25 cellular contexts compared by ENCODE assay signal in the genomic region with DNA sequence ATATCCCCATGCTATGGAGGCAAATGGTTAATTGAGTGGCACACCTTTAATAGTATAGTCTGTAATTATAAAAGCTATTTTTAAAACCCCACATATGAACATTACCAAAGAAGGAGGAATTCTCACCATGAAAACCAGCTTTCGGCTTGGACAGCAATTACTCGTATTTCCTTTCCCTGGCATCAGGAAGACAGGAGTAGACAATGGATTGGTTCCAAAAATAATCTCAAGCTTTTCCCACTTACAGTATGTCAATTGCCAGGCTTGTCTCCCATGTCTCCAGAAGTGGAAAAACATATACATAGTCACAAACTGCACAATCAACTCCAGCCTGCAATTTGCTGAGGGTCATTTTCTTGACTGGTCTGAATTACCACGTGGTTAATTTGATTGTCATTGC.
DNase-seq lines count a peak whose midpoint lies in the region; FAIRE-seq and TF ChIP-seq lines count a peak whose summit lies in the region.
"Had no signal": no experiment of that assay in that cellular context is flagged by ENCODE, and none has a peak within 500 bp of the region (broad histone marks: within the 10 kb centered on the region; RNA-seq: fewer than 3 reads in every experiment).

No MANE protein-coding gene starts in this region.

- POLR2A ChIA-PET in endothelial cell of umbilical vein (lab: Charles Lee): no interaction called here
- POLR2A ChIA-PET in CD8-positive, alpha-beta memory T cell (lab: Charles Lee): no interaction called here

- H3K9me3 Mint-ChIP-seq in CD8-positive, alpha-beta memory T cell: peaks cover 0 to 8% (median 2%) of the 10 kb centered on the region in 5 donors

- H3K4me1 ChIP-seq in endothelial cell of umbilical vein (ENCODE audit: control insufficient read depth, extremely low read depth, insufficient read depth, low read length): peaks cover 47% of the 10 kb centered on the region
- peaks cover 1% of the 10 kb centered on the region for H3K4me1 ChIP-seq in CD8-positive, alpha-beta memory T cell (ENCODE audit: insufficient read depth, low read length)

- TF ChIP-seq CTCF in endothelial cell of umbilical vein (IDR thresholded peaks at IDR 0.05; ENCODE audit: extremely low read depth in 1 of 2, insufficient read depth in 1 of 2, low read depth in 1 of 2, low read length in 2 of 2): no peak

- DNase-seq in NCI-H1417 (lab: John Stamatoyannopoulos, UW) (peak in 2 of 3 experiments; percentile 31 to 74), NCI-H1417 treated with DMSO at 0.1 percent for 48 hours (lab: John Stamatoyannopoulos, UW) (no peak), NCI-H69 (lab: John Stamatoyannopoulos, UW) (peak; percentile 31), endothelial cell of umbilical vein (ENCODE audit: low read depth, low spot score) (peak; percentile 90), pulmonary artery endothelial cell (ENCODE audit: low read depth, low spot score) (peak; percentile 77), DMS153 treated with DMSO at 0.1 percent for 48 hours (lab: John Stamatoyannopoulos, UW; ENCODE audit: unreplicated experiment) (no peak), A172 (ENCODE audit: low spot score) (no peak)
- DNase-seq in CD8-positive, alpha-beta memory T cell: no peak
- DNase-seq: activated CD4-positive, alpha-beta T cell treated with anti-CD3 and anti-CD28 coated beads for 1 hour; activated naive CD8-positive, alpha-beta T cell treated with anti-CD3 and anti-CD28 coated beads for 36 hours; body of pancreas; Calu3; heart left ventricle; left ventricle myocardium superior; NCI-H2081 treated with DMSO at 0.1 percent for 48 hours; NCI-H524 treated with DMSO at 0.1 percent for 48 hours; nucleus accumbens; retina; stimulated activated CD4-positive, alpha-beta T cell treated with anti-CD3 and anti-CD28 coated beads, Interleukin-12 subunit alpha, Interleukin-12 subunit beta, amount 100 ng/mL, for 4 hours had no signal

- H4K20me1 ChIP-seq in endothelial cell of umbilical vein (replicated peaks; ENCODE audit: control insufficient read depth, extremely low read depth, insufficient read depth, low read length): no peaks in the 10 kb centered on the region
- H4K20me1 ChIP-seq: BLaER1 had no signal

- H3K27me3 Mint-ChIP-seq in CD8-positive, alpha-beta memory T cell: peaks cover 3 to 15% of the 10 kb centered on the region in 2 donors
- H3K27me3 Mint-ChIP-seq: activated naive CD8-positive, alpha-beta T cell treated with anti-CD3 and anti-CD28 coated beads for 36 hours had no signal

- H3K27ac Mint-ChIP-seq in CD8-positive, alpha-beta memory T cell: no peak overlapping the region
- H3K27ac Mint-ChIP-seq: activated naive CD8-positive, alpha-beta T cell treated with anti-CD3 and anti-CD28 coated beads for 36 hours; activated T-helper 1 cell treated with anti-CD3 and anti-CD28 coated beads, Interleukin-12 subunit alpha, Interleukin-12 subunit beta, Interleukin-2, Interleukin-4 antibody, amounts not matched to agents 30 ng/mL and 10 ng/mL and 1 ng/mL, durations not matched to agents 14 hours and 24 hours and 36 hours; IgD-negative memory B cell had no signal

- CTCF ChIA-PET in endothelial cell of umbilical vein (lab: Charles Lee): interaction anchor here (0.6 to 1.7 kb wide), 7 partner anchors 10 to 220 kb away, joined by 3 to 12 read pairs (median 3); no protein-coding TSS in a partner anchor
- CTCF ChIA-PET in CD8-positive, alpha-beta memory T cell (lab: Charles Lee): no interaction called here

- TF ChIP-seq POLR2A in endothelial cell of umbilical vein (IDR thresholded peaks at IDR 0.05; ENCODE audit: low read depth, low read length): peak; percentile 17

- H3K4me3 Mint-ChIP-seq in CD8-positive, alpha-beta memory T cell: no peak overlapping the region
- H3K4me3 Mint-ChIP-seq: activated naive CD8-positive, alpha-beta T cell treated with anti-CD3 and anti-CD28 coated beads for 36 hours; activated T-helper 1 cell treated with anti-CD3 and anti-CD28 coated beads, Interleukin-12 subunit alpha, Interleukin-12 subunit beta, Interleukin-2, Interleukin-4 antibody, amounts not matched to agents 30 ng/mL and 10 ng/mL and 1 ng/mL, durations not matched to agents 14 hours and 24 hours and 36 hours; endodermal cell; IgD-negative memory B cell had no signal

- FAIRE-seq in endothelial cell of umbilical vein (lab: Jason Lieb, UNC): peak; percentile 97
- FAIRE-seq: A204.1, colon had no signal

- peaks cover 0 to 9% (median 2%) of the 10 kb centered on the region in 3 donors for H3K36me3 Mint-ChIP-seq in CD8-positive, alpha-beta memory T cell
- H3K36me3 Mint-ChIP-seq: activated naive CD8-positive, alpha-beta T cell treated with anti-CD3 and anti-CD28 coated beads for 36 hours had no signal

- H3K79me2 ChIP-seq in endothelial cell of umbilical vein (ENCODE audit: control insufficient read depth, insufficient read depth, low read length): no peaks in the 10 kb centered on the region

- no peaks in the 10 kb centered on the region for H3K27me3 ChIP-seq in endothelial cell of umbilical vein (ENCODE audit: control insufficient read depth in 2 of 2, insufficient read depth in 2 of 2, low read length in 2 of 2)
- H3K27me3 ChIP-seq in CD8-positive, alpha-beta memory T cell (ENCODE audit: insufficient read depth, low read length, poor library complexity, severe bottlenecking): no peaks in the 10 kb centered on the region
- H3K27me3 ChIP-seq: BLaER1, body of pancreas, heart left ventricle had no signal

- peak overlapping the region; percentile 66 for H3K9ac ChIP-seq in endothelial cell of umbilical vein (replicated peaks; ENCODE audit: extremely low read depth, insufficient read depth, low read length)
- H3K9ac ChIP-seq: BLaER1 had no signal

- peak overlapping the region; percentile 81 for H3K4me2 ChIP-seq in endothelial cell of umbilical vein (ENCODE audit: insufficient read depth, low read length)
- H3K4me2 ChIP-seq: BLaER1 had no signal

- intact Hi-C loops in endothelial cell of umbilical vein (cut with micrococcal nuclease): loop anchor here (1.0 kb wide), 2 partner anchors 44 to 204 kb away; no protein-coding TSS in a partner anchor

- BruUV-seq in endothelial cell of umbilical vein (replicated peaks; lab: Mats Ljungman, UMichigan): no TSS peak

- no peaks in the 10 kb centered on the region for H3K36me3 ChIP-seq in endothelial cell of umbilical vein (ENCODE audit: control insufficient read depth in 2 of 2, extremely low read depth in 1 of 2, insufficient read depth in 2 of 2, low read length in 2 of 2)
- H3K36me3 ChIP-seq in CD8-positive, alpha-beta memory T cell (ENCODE audit: insufficient read depth, low read length): no peaks in the 10 kb centered on the region
- H3K36me3 ChIP-seq: BLaER1, heart left ventricle had no signal

- H3K9me3 ChIP-seq in endothelial cell of umbilical vein (replicated peaks; ENCODE audit: control insufficient read depth, insufficient read depth, low read length): no peaks in the 10 kb centered on the region
- no peaks in the 10 kb centered on the region for H3K9me3 ChIP-seq in CD8-positive, alpha-beta memory T cell (ENCODE audit: low read length)
- H3K9me3 ChIP-seq: BLaER1, body of pancreas had no signal

- H3K4me3 ChIP-seq in endothelial cell of umbilical vein (replicated peaks in 1 of 3; ENCODE audit: insufficient read depth in 1 of 3, low read depth in 1 of 3, low read length in 3 of 3): no peak overlapping the region
- H3K4me3 ChIP-seq in CD8-positive, alpha-beta memory T cell (ENCODE audit: low read length): no peak overlapping the region
- H3K4me3 ChIP-seq: BLaER1, body of pancreas, heart left ventricle had no signal

- peaks cover 4 to 5% (median 4%) of the 10 kb centered on the region in 3 donors for H3K4me1 Mint-ChIP-seq in CD8-positive, alpha-beta memory T cell

- no peaks in the 10 kb centered on the region for H3K9me1 ChIP-seq in endothelial cell of umbilical vein (replicated peaks; ENCODE audit: control insufficient read depth, extremely low read depth, insufficient read depth, low read length)

- dilution Hi-C loops in endothelial cell of umbilical vein (cut with MboI; ENCODE audit: extremely low pct_ligation_motif_present, low sequenced_read_pairs): no loop called here

- no peak overlapping the region for H2AFZ ChIP-seq in endothelial cell of umbilical vein (ENCODE audit: low read depth, low read length)

- H3K27ac ChIP-seq in endothelial cell of umbilical vein (ENCODE audit: insufficient read depth, low read depth, low read length): peak overlapping the region; percentile 96
- H3K27ac ChIP-seq in CD8-positive, alpha-beta memory T cell (ENCODE audit: low read depth, low read length): no peak overlapping the region
- H3K27ac ChIP-seq: BLaER1, body of pancreas, heart left ventricle had no signal

TF ChIP-seq in endothelial cell of umbilical vein, 7 proteins besides CTCF, POLR2A, EP300 and RAD21:
- no peak for TF ChIP-seq MYC (IDR thresholded peaks at IDR 0.05; ENCODE audit: low read depth, low read length)
- TF ChIP-seq GATA2 (IDR thresholded peaks at IDR 0.05; ENCODE audit: insufficient read depth, insufficient read length, low read depth, low read length): no peak
- TF ChIP-seq MAX (IDR thresholded peaks at IDR 0.05; ENCODE audit: insufficient read depth, insufficient read length): no peak
- peak; percentile 58 for TF ChIP-seq JUN (IDR thresholded peaks at IDR 0.05; ENCODE audit: borderline replicate concordance, insufficient read depth, insufficient read length, low read depth)
- TF ChIP-seq FOS (IDR thresholded peaks at IDR 0.05; ENCODE audit: borderline replicate concordance, insufficient read depth, low read length): no peak
- no peak for TF ChIP-seq EZH2 (IDR thresholded peaks at IDR 0.05; ENCODE audit: borderline replicate concordance, low read depth, low read length, severe bottlenecking)
- TF ChIP-seq POLR2AphosphoS5 (IDR thresholded peaks at IDR 0.05; ENCODE audit: insufficient read depth, low read depth, low read length): peak; percentile 63

Comparison
In these comparisons a context has a peak if more than half of its experiments do, and no peak if none do; other contexts are left out.
1. DNase-seq: peak in NCI-H1417 (2 of 3), NCI-H69 (single experiment), endothelial cell of umbilical vein (single experiment) and pulmonary artery endothelial cell (single experiment); none in NCI-H1417 treated with DMSO at 0.1 percent for 48 hours (single experiment), CD8-positive, alpha-beta memory T cell (0 of 5), DMS153 treated with DMSO at 0.1 percent for 48 hours (single experiment) and A172 (single experiment).